29 cellular contexts compared by ENCODE assay signal in the genomic region with DNA sequence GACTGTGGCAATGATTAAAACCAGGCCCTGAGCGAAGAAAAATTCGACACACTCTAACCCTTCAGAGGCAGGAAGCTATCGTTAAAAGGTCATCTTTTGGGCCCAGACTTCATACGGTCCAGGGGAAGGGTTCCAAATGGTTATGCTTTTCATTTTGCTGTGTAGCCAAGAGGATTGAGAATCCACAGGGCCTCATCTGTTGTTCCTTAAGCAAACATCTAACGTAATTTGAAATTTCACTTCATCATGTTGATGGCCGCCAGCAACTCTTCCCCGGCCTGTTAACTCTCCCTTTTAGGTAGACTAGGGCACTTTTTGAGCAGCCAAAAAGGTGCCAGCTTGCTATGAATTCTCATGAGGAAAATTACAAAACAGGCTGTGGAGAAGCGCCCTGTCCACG.
"Had no signal": no experiment of that assay in that cellular context is flagged by ENCODE, and none has a peak within 500 bp of the region (broad histone marks: within the 10 kb centered on the region; RNA-seq: fewer than 3 reads in every experiment).

No MANE protein-coding gene starts in this region.

- H3K36me3 ChIP-seq: breast epithelium, gastrocnemius medialis, ovary, stomach, suprapubic skin, tibial nerve had no signal

- H3K4me3 Mint-ChIP-seq: activated CD4-positive, alpha-beta memory T cell treated with anti-CD3 and anti-CD28 coated beads, Interleukin-2, amount 10 ng/mL, durations not matched to agents 7 days and 5 days; activated CD4-positive, alpha-beta T cell treated with anti-CD3 and anti-CD28 coated beads, Interleukin-2, amount 10 ng/mL, durations not matched to agents 7 days and 5 days; activated naive CD4-positive, alpha-beta T cell treated with anti-CD3 and anti-CD28 coated beads, Interleukin-2, amount 50 U/mL, for 24 hours; activated naive CD8-positive, alpha-beta T cell treated with anti-CD3 and anti-CD28 coated beads, Interleukin-2, amount 50 U/mL, for 24 hours; activated T-cell treated with anti-CD3 and anti-CD28 coated beads, Interleukin-2, amount 50 U/mL, for 24 hours; immature natural killer cell; memory B cell; natural killer cell treated with Interleukin-12 subunit alpha and Interleukin-12 subunit beta and Interleukin-15 and Interleukin-18, amount 100 ng/mL, for 72 hours; stimulated activated naive B cell treated with anti-CD40 and anti-IgM and Interleukin-4, amounts not matched to agents 10 μg/mL and 1 μg/mL and 100 μg/mL, for 72 hours; T-helper 17 cell; WTC11 had no signal

- H3K27ac ChIP-seq: gastrocnemius medialis, ovary, suprapubic skin, tibial nerve had no signal

- ATAC-seq: activated naive CD8-positive, alpha-beta T cell treated with anti-CD3 and anti-CD28 coated beads, Interleukin-2, amount 50 U/mL, for 24 hours; gastrocnemius medialis; natural killer cell treated with Interleukin-12 subunit alpha and Interleukin-12 subunit beta and Interleukin-15 and Interleukin-18, amount 100 ng/mL, for 72 hours; stimulated activated naive B cell treated with anti-CD40 and anti-IgM and Interleukin-4, amounts not matched to agents 10 μg/mL and 1 μg/mL and 100 μg/mL, for 72 hours; T-helper 17 cell; WTC11 had no signal

- H3K27ac Mint-ChIP-seq: activated CD4-positive, alpha-beta memory T cell treated with anti-CD3 and anti-CD28 coated beads, Interleukin-2, amount 10 ng/mL, durations not matched to agents 7 days and 5 days; activated CD4-positive, alpha-beta T cell treated with anti-CD3 and anti-CD28 coated beads, Interleukin-2, amount 10 ng/mL, durations not matched to agents 7 days and 5 days; activated naive CD4-positive, alpha-beta T cell treated with anti-CD3 and anti-CD28 coated beads, Interleukin-2, amount 50 U/mL, for 24 hours; activated naive CD8-positive, alpha-beta T cell treated with anti-CD3 and anti-CD28 coated beads, Interleukin-2, amount 50 U/mL, for 24 hours; activated T-cell treated with anti-CD3 and anti-CD28 coated beads, Interleukin-2, amount 50 U/mL, for 24 hours; immature natural killer cell; memory B cell; natural killer cell treated with Interleukin-12 subunit alpha and Interleukin-12 subunit beta and Interleukin-15 and Interleukin-18, amount 100 ng/mL, for 72 hours; progenitor cell of endocrine pancreas; stimulated activated naive B cell treated with anti-CD40 and anti-IgM and Interleukin-4, amounts not matched to agents 10 μg/mL and 1 μg/mL and 100 μg/mL, for 72 hours; T-helper 17 cell; WTC11 had no signal

- H3K4me3 ChIP-seq: breast epithelium, gastrocnemius medialis, ovary, stomach, suprapubic skin, tibial nerve had no signal

- H3K36me3 Mint-ChIP-seq: activated naive CD4-positive, alpha-beta T cell treated with anti-CD3 and anti-CD28 coated beads, Interleukin-2, amount 50 U/mL, for 24 hours; immature natural killer cell; memory B cell; natural killer cell treated with Interleukin-12 subunit alpha and Interleukin-12 subunit beta and Interleukin-15 and Interleukin-18, amount 100 ng/mL, for 72 hours; stimulated activated naive B cell treated with anti-CD40 and anti-IgM and Interleukin-4, amounts not matched to agents 10 μg/mL and 1 μg/mL and 100 μg/mL, for 72 hours had no signal

- H3K27me3 ChIP-seq: breast epithelium, gastrocnemius medialis, ovary, stomach, tibial nerve had no signal

- H3K9me3 ChIP-seq: breast epithelium, gastrocnemius medialis, ovary, stomach, suprapubic skin, tibial nerve had no signal

- H3K9me3 Mint-ChIP-seq: activated CD4-positive, alpha-beta memory T cell treated with anti-CD3 and anti-CD28 coated beads, Interleukin-2, amount 10 ng/mL, durations not matched to agents 7 days and 5 days; activated CD4-positive, alpha-beta T cell treated with anti-CD3 and anti-CD28 coated beads, Interleukin-2, amount 10 ng/mL, durations not matched to agents 7 days and 5 days; activated naive CD4-positive, alpha-beta T cell treated with anti-CD3 and anti-CD28 coated beads, Interleukin-2, amount 50 U/mL, for 24 hours; activated naive CD8-positive, alpha-beta T cell treated with anti-CD3 and anti-CD28 coated beads, Interleukin-2, amount 50 U/mL, for 24 hours; activated T-cell treated with anti-CD3 and anti-CD28 coated beads, Interleukin-2, amount 50 U/mL, for 24 hours; memory B cell; natural killer cell treated with Interleukin-12 subunit alpha and Interleukin-12 subunit beta and Interleukin-15 and Interleukin-18, amount 100 ng/mL, for 72 hours; stimulated activated naive B cell treated with anti-CD40 and anti-IgM and Interleukin-4, amounts not matched to agents 10 μg/mL and 1 μg/mL and 100 μg/mL, for 72 hours had no signal

- H3K27me3 Mint-ChIP-seq: activated CD4-positive, alpha-beta memory T cell treated with anti-CD3 and anti-CD28 coated beads, Interleukin-2, amount 10 ng/mL, durations not matched to agents 7 days and 5 days; activated T-cell treated with anti-CD3 and anti-CD28 coated beads, Interleukin-2, amount 50 U/mL, for 24 hours; progenitor cell of endocrine pancreas had no signal

- DNase-seq: activated CD4-positive, alpha-beta memory T cell treated with anti-CD3 and anti-CD28 coated beads, Interleukin-2, amount 10 ng/mL, durations not matched to agents 7 days and 5 days; activated CD4-positive, alpha-beta T cell treated with anti-CD3 and anti-CD28 coated beads for 1 hour; activated CD4-positive, alpha-beta T cell treated with anti-CD3 and anti-CD28 coated beads, Interleukin-2, amount 10 ng/mL, durations not matched to agents 7 days and 5 days; activated CD8-positive, alpha-beta memory T cell treated with anti-CD3 and anti-CD28 coated beads, Interleukin-2, amount 50 U/mL, for 48 hours; activated naive CD8-positive, alpha-beta T cell treated with anti-CD3 and anti-CD28 coated beads, Interleukin-2, amount 50 U/mL, for 24 hours; activated T-cell treated with anti-CD3 and anti-CD28 coated beads, Interleukin-2, amount 50 U/mL, for 24 hours; amygdala; dermis blood vessel endothelial cell; effector CD8-positive, alpha-beta T cell; gastrocnemius medialis; head of caudate nucleus; hypothalamus; immature natural killer cell; ovary; retina; stimulated activated CD4-positive, alpha-beta T cell treated with anti-CD3 and anti-CD28 coated beads, Interleukin-15, amount 100 ng/mL, for 24 hours; stimulated activated CD4-positive, alpha-beta T cell treated with anti-CD3 and anti-CD28 coated beads, Interleukin-2, amount 100 ng/mL, for 24 hours; stimulated activated naive B cell treated with anti-CD40 and anti-IgM and Interleukin-4, amounts not matched to agents 10 μg/mL and 1 μg/mL and 100 μg/mL, for 72 hours; stomach; T-helper 17 cell; T1000 had no signal

- H3K4me1 Mint-ChIP-seq: activated CD4-positive, alpha-beta memory T cell treated with anti-CD3 and anti-CD28 coated beads, Interleukin-2, amount 10 ng/mL, durations not matched to agents 7 days and 5 days; activated CD4-positive, alpha-beta T cell treated with anti-CD3 and anti-CD28 coated beads, Interleukin-2, amount 10 ng/mL, durations not matched to agents 7 days and 5 days; activated naive CD4-positive, alpha-beta T cell treated with anti-CD3 and anti-CD28 coated beads, Interleukin-2, amount 50 U/mL, for 24 hours; activated naive CD8-positive, alpha-beta T cell treated with anti-CD3 and anti-CD28 coated beads, Interleukin-2, amount 50 U/mL, for 24 hours; immature natural killer cell; memory B cell; stimulated activated naive B cell treated with anti-CD40 and anti-IgM and Interleukin-4, amounts not matched to agents 10 μg/mL and 1 μg/mL and 100 μg/mL, for 72 hours; T-helper 17 cell had no signal

- H3K4me1 ChIP-seq: breast epithelium, gastrocnemius medialis, suprapubic skin, tibial nerve had no signal
